ENCODE assay signal across 9 cellular contexts in genomic region chr9:16794871-16795639, GRCh38.
A peak's percentile ranks its signal among the peaks of the same experiment; 100 is the strongest.
DNase-seq lines count a peak whose midpoint lies in the region; ATAC-seq and TF ChIP-seq lines count a peak whose summit lies in the region.
"Had no signal": no experiment of that assay in that cellular context is flagged by ENCODE, and none has a peak within 500 bp of the region (broad histone marks: within the 10 kb centered on the region; RNA-seq: fewer than 3 reads in every experiment).

No MANE protein-coding gene starts in this region.

- H3K4me3 Mint-ChIP-seq in glutamatergic neuron (ENCODE audit: unreplicated experiment): no peak overlapping the region

- H3K27me3 Mint-ChIP-seq in glutamatergic neuron (ENCODE audit: unreplicated experiment): no peaks in the 10 kb centered on the region

- TF ChIP-seq CTCF in fibroblast of the aortic adventitia (IDR thresholded peaks at IDR 0.05; ENCODE audit: insufficient read depth, low read length) (no peak), glutamatergic neuron (IDR thresholded peaks at IDR 0.05; ENCODE audit: partially characterized antibody, unreplicated experiment) (no peak)

- no peak overlapping the region for H3K27ac Mint-ChIP-seq in glutamatergic neuron (ENCODE audit: unreplicated experiment)

- H3K4me1 Mint-ChIP-seq in glutamatergic neuron (ENCODE audit: low read depth, unreplicated experiment): no peaks in the 10 kb centered on the region

- DNase-seq in AG08395 (ENCODE audit: low spot score) (peak; percentile 93), M059J (ENCODE audit: low read depth) (peak; percentile 47), fibroblast of the aortic adventitia (ENCODE audit: low read depth) (peak; percentile 96), non-pigmented ciliary epithelial cell (ENCODE audit: low read depth) (peak; percentile 35), hypothalamus (lab: John Stamatoyannopoulos, UW) (no peak), glutamatergic neuron (no peak), superior temporal gyrus (ENCODE audit: extremely low spot score) (no peak)

- H3K9me3 Mint-ChIP-seq in glutamatergic neuron (ENCODE audit: unreplicated experiment): no peaks in the 10 kb centered on the region

- peak overlapping the region; percentile 3 for H3K4me3 ChIP-seq in fibroblast of the aortic adventitia (ENCODE audit: low read depth, low read length)
- H3K4me3 ChIP-seq: BLaER1 had no signal

- ATAC-seq in HG02678 (IDR thresholded peaks at IDR 0.05; ENCODE audit: unreplicated experiment): no peak

- no peaks in the 10 kb centered on the region for H3K36me3 Mint-ChIP-seq in glutamatergic neuron (ENCODE audit: unreplicated experiment)

Comparison
In these comparisons a context has a peak if more than half of its experiments do, and no peak if none do; other contexts are left out.
1. DNase-seq: peak in AG08395 (single experiment), M059J (single experiment), fibroblast of the aortic adventitia (single experiment) and non-pigmented ciliary epithelial cell (single experiment); none in hypothalamus (0 of 51), glutamatergic neuron (single experiment) and superior temporal gyrus (single experiment).